ENCODE assay signal across 8 cellular contexts in the genomic region with DNA sequence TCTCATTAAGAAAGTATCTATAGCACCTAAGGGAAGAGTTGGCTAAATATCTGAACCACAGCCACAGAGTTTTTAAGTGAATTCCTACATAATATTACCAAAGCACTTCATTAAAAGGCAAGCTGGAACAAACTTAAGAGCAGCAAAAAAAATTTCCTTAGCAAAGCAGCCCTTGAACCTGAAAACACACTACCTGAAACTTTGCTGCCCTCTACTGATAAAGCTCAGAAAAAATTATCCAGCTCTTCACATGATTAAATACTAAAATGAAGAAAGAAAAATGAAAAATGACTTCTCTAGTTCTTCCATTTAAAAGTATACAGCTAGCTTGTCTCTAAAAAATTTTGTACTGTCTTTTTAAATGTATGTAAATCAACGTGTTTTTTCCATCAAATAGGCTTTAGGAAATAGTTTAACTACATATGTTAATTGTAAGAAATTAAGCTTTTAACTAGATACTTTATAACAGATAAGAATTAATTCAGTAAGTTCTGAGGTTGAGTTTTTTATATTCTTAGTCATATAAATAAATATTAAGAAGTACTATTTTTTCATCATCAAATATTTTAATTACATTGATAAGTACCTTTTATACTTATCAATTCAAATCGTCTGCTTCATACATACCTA.
DNase-seq lines count a peak whose midpoint lies in the region; ATAC-seq, FAIRE-seq and TF ChIP-seq lines count a peak whose summit lies in the region.

No MANE protein-coding gene starts in this region.

- H3K27ac Mint-ChIP-seq in natural killer cell (no peak overlapping the region), CD14-positive monocyte (no peak overlapping the region)

- H3K9me3 Mint-ChIP-seq in natural killer cell (peaks cover 2 to 7% of the 10 kb centered on the region in 2 donors), CD14-positive monocyte (no peaks in the 10 kb centered on the region)

- TF ChIP-seq CTCF in 22Rv1 (IDR thresholded peaks at IDR 0.05) (peak; percentile 85), foreskin fibroblast (IDR thresholded peaks at IDR 0.05; ENCODE audit: low read depth, low read length) (peak; percentile 24), natural killer cell (IDR thresholded peaks at IDR 0.05) (no peak), CD14-positive monocyte (IDR thresholded peaks at IDR 0.05) (no peak)

- H3K36me3 Mint-ChIP-seq in natural killer cell = no peaks in the 10 kb centered on the region
- H3K36me3 Mint-ChIP-seq in CD14-positive monocyte = no peaks in the 10 kb centered on the region

- peak overlapping the region; percentile 49 for H3K27ac ChIP-seq in 22Rv1

- intact Hi-C loops in natural killer cell (cut with micrococcal nuclease) (no loop called here), CD14-positive monocyte (cut with micrococcal nuclease) (no loop called here)

- H3K4me1 Mint-ChIP-seq in natural killer cell = no peaks in the 10 kb centered on the region
- no peaks in the 10 kb centered on the region for H3K4me1 Mint-ChIP-seq in CD14-positive monocyte

- no peak overlapping the region for H3K4me3 ChIP-seq in foreskin fibroblast (ENCODE audit: low read depth in 1 of 2, low read length in 2 of 2)

- no peak overlapping the region for H3K4me3 Mint-ChIP-seq in natural killer cell
- no peak overlapping the region for H3K4me3 Mint-ChIP-seq in CD14-positive monocyte

- DNase-seq in H4 (ENCODE audit: low spot score) = peak; percentile 32
- DNase-seq in RCC 7860 (ENCODE audit: low spot score) = peak; percentile 15
- no peak for DNase-seq in foreskin fibroblast
- no peak for DNase-seq in natural killer cell
- no peak for DNase-seq in ecto neural progenitor cell (ENCODE audit: low spot score)
- no peak for DNase-seq in CD14-positive monocyte (ENCODE audit: low spot score)

- FAIRE-seq in RCC 7860 (lab: Jason Lieb, UNC) = peak; percentile 42

- H3K27me3 Mint-ChIP-seq in natural killer cell (ENCODE audit: low read depth in 2 of 2) (no peaks in the 10 kb centered on the region), CD14-positive monocyte (ENCODE audit: low read depth in 3 of 3) (peaks cover 0 to 1% (median 0%) of the 10 kb centered on the region in 3 donors)

- no peak for ATAC-seq in natural killer cell
- ATAC-seq in HG03108 (IDR thresholded peaks at IDR 0.05; ENCODE audit: unreplicated experiment) = no peak

Comparison
In these comparisons a context has a peak if more than half of its experiments do, and no peak if none do; other contexts are left out.
1. CTCF ChIP-seq: peak in 22Rv1 (single experiment) and foreskin fibroblast (single experiment); none in natural killer cell (single experiment) and CD14-positive monocyte (single experiment).
2. DNase-seq: peak in H4 (single experiment) and RCC 7860 (single experiment); none in foreskin fibroblast (0 of 2), natural killer cell (single experiment), ecto neural progenitor cell (single experiment) and CD14-positive monocyte (single experiment).